Comparison of ENCODE assay signal across 1 cellular context in genomic region chr14:37047226-37047625, GRCh38.
TF ChIP-seq lines count a peak whose summit lies in the region.

No MANE protein-coding gene starts in this region.

TF ChIP-seq in GM23338, 12 proteins besides CTCF, POLR2A, EP300 and RAD21 (continued from another document):
- no peak for TF ChIP-seq REST (IDR thresholded peaks at IDR 0.05; ENCODE audit: unreplicated experiment)
